In genomic region chr5:140011297-140011802, GRCh38 we compare ENCODE assay signal across 11 cellular contexts. TPM values are rescaled to one million over a fixed set of nuclear protein-coding genes. Genes with fewer than 3 reads are reported as not detected.
DNase-seq lines count a peak whose midpoint lies in the region; ATAC-seq and TF ChIP-seq lines count a peak whose summit lies in the region.
"Had no signal": no experiment of that assay in that cellular context is flagged by ENCODE, and none has a peak within 500 bp of the region (broad histone marks: within the 10 kb centered on the region; RNA-seq: fewer than 3 reads in every experiment).

No MANE protein-coding gene starts in this region.

- CTCF ChIA-PET in HEK293 (lab: Yijun Ruan, JAX) (no interaction called here), IMR-90 (lab: Yijun Ruan, JAX) (no interaction called here)

- H3F3A ChIP-seq in smooth muscle cell (ENCODE audit: low read depth) = no peaks in the 10 kb centered on the region

- H3K9me1 ChIP-seq in IMR-90 (ENCODE audit: insufficient read depth, low read length) = no peaks in the 10 kb centered on the region

- H4K91ac ChIP-seq in IMR-90 (ENCODE audit: insufficient read depth, low read depth, low read length) = no peak overlapping the region

- H3K9ac ChIP-seq in IMR-90 (ENCODE audit: low read depth, low read length) (no peak overlapping the region), smooth muscle cell (ENCODE audit: low read depth) (no peak overlapping the region)

- no peak overlapping the region for H2BK120ac ChIP-seq in IMR-90 (ENCODE audit: low read depth, low read length)

- no peak for TF ChIP-seq CTCF in HEK293 (tag by site-specific recombination; IDR thresholded peaks at IDR 0.05)
- TF ChIP-seq CTCF in IMR-90 (conservative IDR thresholded peaks at IDR 0.05; ENCODE audit: low read depth, low read length) = no peak
- TF ChIP-seq CTCF in right atrium auricular region (IDR thresholded peaks at IDR 0.05) = no peak
- TF ChIP-seq CTCF in smooth muscle cell (IDR thresholded peaks at IDR 0.05; ENCODE audit: borderline replicate concordance, insufficient read depth, poor library complexity, severe bottlenecking) = no peak

- H3K4me2 ChIP-seq in IMR-90 (ENCODE audit: low read depth, low read length) (no peak overlapping the region), smooth muscle cell (no peak overlapping the region)

- H3K9me3 ChIP-seq in HEK293 (ENCODE audit: control insufficient read depth, insufficient read depth, low read depth, low read length) (no peaks in the 10 kb centered on the region), IMR-90 (ENCODE audit: control insufficient read depth, insufficient read depth, low read length) (no peaks in the 10 kb centered on the region), right atrium auricular region (no peaks in the 10 kb centered on the region), smooth muscle cell (replicated peaks; ENCODE audit: low read depth) (no peaks in the 10 kb centered on the region)

- H4K20me1 ChIP-seq in IMR-90 (ENCODE audit: insufficient read depth, low read length) (no peaks in the 10 kb centered on the region), smooth muscle cell (ENCODE audit: low read depth) (no peaks in the 10 kb centered on the region)

- ATAC-seq in GM18508 (IDR thresholded peaks at IDR 0.05; ENCODE audit: insufficient read depth, unreplicated experiment) (peak; percentile 68), IMR-90 (ENCODE audit: low read depth) (no peak)

- H3K27ac ChIP-seq in HEK293 (ENCODE audit: extremely low read depth, low read depth, low read length) (no peak overlapping the region), IMR-90 (ENCODE audit: insufficient read depth, low read length) (no peak overlapping the region), right atrium auricular region (peak overlapping the region; percentile 27 to 62), smooth muscle cell (ENCODE audit: low read depth) (no peak overlapping the region)
- H3K27ac ChIP-seq: dorsolateral prefrontal cortex had no signal

- H4K5ac ChIP-seq in IMR-90 (ENCODE audit: low read depth, low read length) = no peak overlapping the region

- no peak overlapping the region for H2AK5ac ChIP-seq in IMR-90 (ENCODE audit: low read depth, low read length)

- DNase-seq in IMR-90 (peak; percentile 1), right atrium auricular region (ENCODE audit: low spot score) (no peak), smooth muscle cell (lab: John Stamatoyannopoulos, UW; ENCODE audit: unreplicated experiment) (no peak), NCI-H2107 (lab: John Stamatoyannopoulos, UW) (no peak)
- DNase-seq in effector CD4-positive, alpha-beta T cell = no peak
- DNase-seq in activated naive CD4-positive, alpha-beta T cell treated with Interleukin-2 at 50 U/mL for 16 hours = no peak
- DNase-seq: activated CD4-positive, alpha-beta T cell treated with anti-CD3 and anti-CD28 coated beads for 4 hours; NCI-H1436 treated with DMSO at 0.1 percent for 48 hours had no signal

- H3K14ac ChIP-seq in IMR-90 (replicated peaks; ENCODE audit: low read depth, low read length) = no peak overlapping the region

- H3K4me3 ChIP-seq in HEK293 (ENCODE audit: low read depth, low read length) = no peak overlapping the region
- no peak overlapping the region for H3K4me3 ChIP-seq in IMR-90 (ENCODE audit: insufficient read depth, low read depth, low read length)
- H3K4me3 ChIP-seq in right atrium auricular region = no peak overlapping the region
- no peak overlapping the region for H3K4me3 ChIP-seq in smooth muscle cell
- H3K4me3 ChIP-seq: dorsolateral prefrontal cortex had no signal

- H3K4me1 ChIP-seq in HEK293 (ENCODE audit: control insufficient read depth, insufficient read depth, low read length) = no peaks in the 10 kb centered on the region
- no peaks in the 10 kb centered on the region for H3K4me1 ChIP-seq in IMR-90 (ENCODE audit: control insufficient read depth, insufficient read depth, low read length)
- no peaks in the 10 kb centered on the region for H3K4me1 ChIP-seq in right atrium auricular region
- H3K4me1 ChIP-seq in smooth muscle cell (ENCODE audit: low read depth) = no peaks in the 10 kb centered on the region

- no peak overlapping the region for H2BK15ac ChIP-seq in IMR-90 (ENCODE audit: low read depth, low read length)

- no peak overlapping the region for H2AK9ac ChIP-seq in IMR-90 (replicated peaks; ENCODE audit: low read depth, low read length, poor library complexity)

- TF ChIP-seq POLR2A in IMR-90 (IDR thresholded peaks at IDR 0.05; ENCODE audit: low read depth, low read length) = no peak

- H2BK5ac ChIP-seq in IMR-90 (ENCODE audit: low read depth, low read length, poor library complexity, severe bottlenecking) = no peak overlapping the region

- H3K79me1 ChIP-seq in IMR-90 (ENCODE audit: low read depth in 1 of 2, low read length in 2 of 2) = no peaks in the 10 kb centered on the region

- no peak overlapping the region for H2BK20ac ChIP-seq in IMR-90 (ENCODE audit: low read depth, low read length)

- H3K4ac ChIP-seq in IMR-90 (ENCODE audit: low read depth, low read length) = no peak overlapping the region

- POLR2A ChIA-PET in HEK293 (lab: Yijun Ruan, JAX) = no interaction called here
- POLR2A ChIA-PET in IMR-90 (lab: Charles Lee; ENCODE audit: unreplicated experiment) = no interaction called here

- intact Hi-C loops in IMR-90 (cut with micrococcal nuclease) = no loop called here

- H3K36me3 ChIP-seq in HEK293 (ENCODE audit: control insufficient read depth in 2 of 2, insufficient read depth in 1 of 2, low read length in 2 of 2) (no peaks in the 10 kb centered on the region), IMR-90 (ENCODE audit: control insufficient read depth, insufficient read depth, low read length) (no peaks in the 10 kb centered on the region), right atrium auricular region (no peaks in the 10 kb centered on the region), smooth muscle cell (ENCODE audit: low read depth) (no peaks in the 10 kb centered on the region)

- H3K18ac ChIP-seq in IMR-90 (ENCODE audit: low read depth, low read length) = no peak overlapping the region

- H4K8ac ChIP-seq in IMR-90 (ENCODE audit: low read depth in 2 of 2, low read length in 2 of 2) = no peak overlapping the region

- H2AFZ ChIP-seq in IMR-90 (replicated peaks; ENCODE audit: low read length, poor library complexity) = no peak overlapping the region
- no peak overlapping the region for H2AFZ ChIP-seq in smooth muscle cell (ENCODE audit: low read depth)

- in situ Hi-C loops in IMR-90 (cut with MboI; ENCODE audit: low sequenced_read_pairs) = no loop called here

- H3K79me2 ChIP-seq in smooth muscle cell (ENCODE audit: low read depth) = no peaks in the 10 kb centered on the region

- WGBS in IMR-90 (ENCODE audit: extremely low coverage in 2 of 2, insufficient read length in 1 of 2), 2 experiments = no CpG with 5 or more reads among the region's 3 CpGs
- WGBS in smooth muscle cell (ENCODE audit: low lambda C conversion rate) = 33% methylated on average over 3 of the region's 3 CpGs

- BruUV-seq in IMR-90 (replicated peaks; lab: Mats Ljungman, UMichigan) = no TSS peak

- no peak for TF ChIP-seq RAD21 in IMR-90 (IDR thresholded peaks at IDR 0.05; ENCODE audit: low read length)

- H3K27me3 ChIP-seq in IMR-90 (ENCODE audit: control insufficient read depth, insufficient read depth, low read length) (peaks cover 26% of the 10 kb centered on the region), right atrium auricular region (no peaks in the 10 kb centered on the region), smooth muscle cell (ENCODE audit: low read depth) (peaks cover 58% of the 10 kb centered on the region)
- H3K27me3 ChIP-seq: dorsolateral prefrontal cortex had no signal

- no peak overlapping the region for H3K23ac ChIP-seq in IMR-90 (ENCODE audit: low read depth, low read length)

- dilution Hi-C loops in IMR-90 (cut with HindIII; ENCODE audit: low sequenced_read_pairs, unreplicated experiment) = no loop called here

- H3K56ac ChIP-seq in IMR-90 (ENCODE audit: extremely low read depth, insufficient read depth, low read length) = no peak overlapping the region

TF ChIP-seq in HEK293, 187 proteins besides CTCF, POLR2A, EP300 and RAD21 (continues in another document):
- 0 out of 2 replicates have a peak, but pooled peaks have one; percentile 21 for TF ChIP-seq SP3 (tag by site-specific recombination; IDR thresholded peaks at IDR 0.05)
- TF ChIP-seq GLIS1 (tag by site-specific recombination; IDR thresholded peaks at IDR 0.05) = no peak
- peak; percentile 62 for TF ChIP-seq ZNF335 (tag by site-specific recombination; conservative IDR thresholded peaks at IDR 0.05)
- TF ChIP-seq ZNF660 (tag by site-specific recombination; IDR thresholded peaks at IDR 0.05) = no peak
- 0 out of 2 replicates have a peak, but pooled peaks have one; percentile 22 for TF ChIP-seq ZNF629 (tag by site-specific recombination; IDR thresholded peaks at IDR 0.05)
- TF ChIP-seq HOXC10 (CRISPR knock-in tag; IDR thresholded peaks at IDR 0.05) = no peak
- TF ChIP-seq ZNF221 (tag by site-specific recombination; IDR thresholded peaks at IDR 0.05; ENCODE audit: borderline replicate concordance) = no peak
- no peak for TF ChIP-seq BCL11B (tag by site-specific recombination; IDR thresholded peaks at IDR 0.05; ENCODE audit: low read depth)
- peak; percentile 41; the same call in 1 of the 2 replicates for TF ChIP-seq WT1 (tag by site-specific recombination; IDR thresholded peaks at IDR 0.05)

TF ChIP-seq in IMR-90, 13 proteins besides CTCF, POLR2A, EP300 and RAD21 (continues in another document):
- no peak for TF ChIP-seq CEBPB (IDR thresholded peaks at IDR 0.05; ENCODE audit: low read depth, low read length)
- no peak for TF ChIP-seq MXI1 (IDR thresholded peaks at IDR 0.05; ENCODE audit: borderline replicate concordance, low read depth, low read length)
- TF ChIP-seq MAZ (IDR thresholded peaks at IDR 0.05; ENCODE audit: borderline replicate concordance, low read depth, low read length) = no peak
- no peak for TF ChIP-seq MAFK (IDR thresholded peaks at IDR 0.05; ENCODE audit: low read depth, low read length)
- no peak for TF ChIP-seq SMC3 (IDR thresholded peaks at IDR 0.05; ENCODE audit: low read depth, low read length)
- TF ChIP-seq ELK1 (IDR thresholded peaks at IDR 0.05; ENCODE audit: borderline replicate concordance, low read depth, low read length) = no peak

RNA-seq across cellular contexts. Expression of gene NRG2, which starts 31.7 kb away (rescaled TPM):
- total RNA-seq in IMR-90 (2012; rRNA removed) = 0.18 TPM in 1 of 2 replicates, not detected in the other
- polyA plus RNA-seq in IMR-90 (2012; rRNA removed) = not detected in 2 replicates
- polyA plus RNA-seq in IMR-90 (2012; cell fraction: cytosol; rRNA removed) = 0.10 TPM in 1 of 2 replicates, not detected in the other
- 0.07 TPM in 1 of 2 replicates, not detected in the other for polyA plus RNA-seq in IMR-90 (2012; cell fraction: nucleus; rRNA removed; ENCODE audit: low replicate concordance)
- total RNA-seq in right atrium auricular region = 1 to 10 TPM; 1.8 to 1.9 TPM
- total RNA-seq in smooth muscle cell = 0.09 and 0.40 TPM in 2 replicates
- 0.11 and 0.25 TPM in 2 replicates for polyA plus RNA-seq in smooth muscle cell

Comparison
In these comparisons a context has a peak if more than half of its experiments do, and no peak if none do; other contexts are left out.
1. H3K27ac ChIP-seq: peak in right atrium auricular region (2 of 2); none in HEK293 (single experiment), IMR-90 (single experiment) and smooth muscle cell (single experiment).